ENCODE assay signal across 12 cellular contexts in genomic region chr9:109968332-109968657, GRCh38.
DNase-seq lines count a peak whose midpoint lies in the region; ATAC-seq, FAIRE-seq and TF ChIP-seq lines count a peak whose summit lies in the region.
"Had no signal": no experiment of that assay in that cellular context is flagged by ENCODE, and none has a peak within 500 bp of the region (broad histone marks: within the 10 kb centered on the region; RNA-seq: fewer than 3 reads in every experiment).

No MANE protein-coding gene starts in this region.

- no peaks in the 10 kb centered on the region for H3K79me2 ChIP-seq in HepG2 (ENCODE audit: insufficient read depth, low read length)

- no peak for ATAC-seq in HepG2
- ATAC-seq in HG03457 (IDR thresholded peaks at IDR 0.05; ENCODE audit: unreplicated experiment): peak; percentile 22
- no peak for ATAC-seq in GM18519 (IDR thresholded peaks at IDR 0.05; ENCODE audit: low FRiP score, unreplicated experiment)
- ATAC-seq in GM19324 (IDR thresholded peaks at IDR 0.05; ENCODE audit: low FRiP score, unreplicated experiment): no peak

- no TSS peak for BruUV-seq in HepG2 (replicated peaks; lab: Mats Ljungman, UMichigan)

- DNase-seq in HepG2 (ENCODE audit: low spot score) (no peak), esophagus squamous epithelium (lab: John Stamatoyannopoulos, UW) (no peak), HK-2 (ENCODE audit: unreplicated experiment) (no peak), NCI-H2171 (lab: John Stamatoyannopoulos, UW) (no peak)
- DNase-seq: NCI-H1436, T-helper 9 cell had no signal

- intact Hi-C loops in HepG2 (cut with micrococcal nuclease; ENCODE audit: unreplicated experiment) (no loop called here), esophagus squamous epithelium (cut with DNase I) (no loop called here)

- POLR2A ChIA-PET in HepG2 (lab: Yijun Ruan, JAX): no interaction called here

- no peak for TF ChIP-seq POLR2A in HepG2 (IDR thresholded peaks at IDR 0.05; ENCODE audit: insufficient read depth in 1 of 2, low read depth in 2 of 2, low read length in 2 of 2)
- no peak for TF ChIP-seq POLR2A in esophagus squamous epithelium (IDR thresholded peaks at IDR 0.05)

- TF ChIP-seq RAD21 in liver (IDR thresholded peaks at IDR 0.05) (no peak), HepG2 (CRISPR knock-in tag; IDR thresholded peaks at IDR 0.05) (no peak)

- H3K4me1 ChIP-seq in liver (ENCODE audit: control insufficient read depth in 4 of 4, insufficient read depth in 4 of 4, low read length in 3 of 4) (peaks cover 0 to 10% (median 7%) of the 10 kb centered on the region in 4 donors), HepG2 (ENCODE audit: insufficient read depth, low read length) (no peaks in the 10 kb centered on the region), esophagus squamous epithelium (peaks cover 0 to 18% (median 9%) of the 10 kb centered on the region in 3 donors)
- H3K4me1 ChIP-seq: breast epithelium had no signal

- no peak for FAIRE-seq in HepG2 (lab: Jason Lieb, UNC)
- FAIRE-seq: H1 had no signal

- H3K9ac ChIP-seq in liver (ENCODE audit: low read depth in 1 of 2, low read length in 2 of 2) (no peak overlapping the region), HepG2 (ENCODE audit: insufficient read depth, low read depth, low read length) (no peak overlapping the region)

- no peak overlapping the region for H2AFZ ChIP-seq in HepG2 (ENCODE audit: low read length)

- peak overlapping the region; percentile 62 to 64 for H3K27ac ChIP-seq in liver (ENCODE audit: low read depth in 1 of 2, low read length in 2 of 2)
- no peak overlapping the region for H3K27ac ChIP-seq in HepG2 (ENCODE audit: extremely low read length, insufficient read depth, low read length)
- H3K27ac ChIP-seq in esophagus squamous epithelium: peak overlapping the region in 3 of 4 donors; percentile 32 to 47 (median 39)

- H3K9me3 ChIP-seq in liver (ENCODE audit: control insufficient read depth in 4 of 4, low read length in 3 of 4) (no peaks in the 10 kb centered on the region), HepG2 (ENCODE audit: low read length) (no peaks in the 10 kb centered on the region), esophagus squamous epithelium (no peaks in the 10 kb centered on the region)
- H3K9me3 ChIP-seq: breast epithelium had no signal

- CTCF ChIA-PET in HepG2 (lab: Yijun Ruan, JAX; ENCODE audit: low intra/inter-chr PET ratio, low total read pairs): no interaction called here

- no peak for TF ChIP-seq EP300 in HepG2 (IDR thresholded peaks at IDR 0.05; ENCODE audit: low read depth in 2 of 2, low read length in 2 of 2)
- no peak for TF ChIP-seq EP300 in HepG2 (CRISPR knock-in tag; IDR thresholded peaks at IDR 0.05; ENCODE audit: borderline replicate concordance)

- H3K4me2 ChIP-seq in HepG2 (ENCODE audit: low read depth, low read length): no peak overlapping the region

- H4K20me1 ChIP-seq in HepG2 (ENCODE audit: insufficient read depth, low read length): no peaks in the 10 kb centered on the region

- H3K27me3 ChIP-seq in liver (ENCODE audit: control insufficient read depth in 4 of 4, insufficient read depth in 4 of 4, low read length in 3 of 4): no peaks in the 10 kb centered on the region
- H3K27me3 ChIP-seq in HepG2 (ENCODE audit: control insufficient read depth in 1 of 2, insufficient read depth in 2 of 2, low read length in 2 of 2): no peaks in the 10 kb centered on the region; a peak in 1 of 5 replicates
- H3K27me3 ChIP-seq in esophagus squamous epithelium: no peaks in the 10 kb centered on the region
- H3K27me3 ChIP-seq: breast epithelium had no signal

- in situ Hi-C loops in HepG2 (cut with HindIII; ENCODE audit: extremely low pct_ligation_motif_present, low pct_unique_long_range_greater_than_20kb): no loop called here

- 71% methylated on average over 3 of the region's 3 CpGs for whole genome bisulfite sequencing in liver
- 69% methylated on average over 3 of the region's 3 CpGs for WGBS in HepG2 (ENCODE audit: low lambda C conversion rate)
- 34 to 45% methylated on average over 3 of the region's 3 CpGs for WGBS in esophagus squamous epithelium, 2 donors

- TF ChIP-seq CTCF in liver (IDR thresholded peaks at IDR 0.05; ENCODE audit: low read depth, low read length, missing input control) (no peak), HepG2 (CRISPR knock-in tag; IDR thresholded peaks at IDR 0.05) (no peak), esophagus squamous epithelium (IDR thresholded peaks at IDR 0.05) (no peak)

- H3K4me3 ChIP-seq in liver (ENCODE audit: low read depth in 1 of 3, low read length in 3 of 3) (no peak overlapping the region), HepG2 (replicated peaks in 1 of 3; ENCODE audit: insufficient read depth in 1 of 3, low read depth in 2 of 3, low read length in 3 of 3) (no peak overlapping the region), esophagus squamous epithelium (no peak overlapping the region)
- H3K4me3 ChIP-seq: breast epithelium had no signal

- H3K36me3 ChIP-seq in liver (ENCODE audit: control insufficient read depth in 4 of 4, insufficient read depth in 3 of 4, low read depth in 1 of 4, low read length in 3 of 4) (no peaks in the 10 kb centered on the region), HepG2 (replicated peaks in 1 of 2; ENCODE audit: control insufficient read depth in 1 of 2, insufficient read depth in 2 of 2, low read length in 2 of 2) (no peaks in the 10 kb centered on the region), esophagus squamous epithelium (no peaks in the 10 kb centered on the region)
- H3K36me3 ChIP-seq: breast epithelium had no signal

TF ChIP-seq in liver, 16 proteins besides CTCF, POLR2A, EP300 and RAD21:
- TF ChIP-seq GABPA (IDR thresholded peaks at IDR 0.05 in 1 of 2, conservative IDR thresholded peaks at IDR 0.05 in 1 of 2) (no peak), NR2F2 (IDR thresholded peaks at IDR 0.05) (peak; percentile 21)

TF ChIP-seq in HepG2, 621 proteins besides CTCF, POLR2A, EP300 and RAD21:
- no peak for TF ChIP-seq MTF2 (CRISPR knock-in tag; IDR thresholded peaks at IDR 0.05; ENCODE audit: borderline replicate concordance)
